In genomic region chr10:13395540-13395939, GRCh38 we compare ENCODE assay signal across 2 cellular contexts.
TF ChIP-seq lines count a peak whose summit lies in the region.

No MANE protein-coding gene starts in this region.

TF ChIP-seq in H1, 55 proteins besides CTCF, POLR2A, EP300 and RAD21 (continued from another document and continues in another):
- TF ChIP-seq BACH1 (IDR thresholded peaks at IDR 0.05; ENCODE audit: low read length): no peak
- no peak for TF ChIP-seq NRF1 (IDR thresholded peaks at IDR 0.05; ENCODE audit: low read depth, low read length)
- TF ChIP-seq RFX5 (IDR thresholded peaks at IDR 0.05; ENCODE audit: borderline replicate concordance, low read depth, low read length): no peak
- no peak for TF ChIP-seq GABPA (IDR thresholded peaks at IDR 0.05; ENCODE audit: borderline replicate concordance, insufficient read depth, low read length)
- no peak for TF ChIP-seq CREB1 (IDR thresholded peaks at IDR 0.05)
- no peak for TF ChIP-seq SIN3A (conservative IDR thresholded peaks at IDR 0.05 in 1 of 2, IDR thresholded peaks at IDR 0.05 in 1 of 2; ENCODE audit: low read depth in 1 of 2, low read length in 2 of 2)
- TF ChIP-seq CHD7 (IDR thresholded peaks at IDR 0.05; ENCODE audit: insufficient replicate concordance, low read length): no peak
- TF ChIP-seq, protein P1, sequence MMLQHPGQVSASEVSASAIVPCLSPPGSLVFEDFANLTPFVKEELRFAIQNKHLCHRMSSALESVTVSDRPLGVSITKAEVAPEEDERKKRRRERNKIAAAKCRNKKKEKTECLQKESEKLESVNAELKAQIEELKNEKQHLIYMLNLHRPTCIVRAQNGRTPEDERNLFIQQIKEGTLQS (IDR thresholded peaks at IDR 0.05; ENCODE audit: insufficient read depth, low read depth, low read length): no peak
- TF ChIP-seq, protein P2, sequence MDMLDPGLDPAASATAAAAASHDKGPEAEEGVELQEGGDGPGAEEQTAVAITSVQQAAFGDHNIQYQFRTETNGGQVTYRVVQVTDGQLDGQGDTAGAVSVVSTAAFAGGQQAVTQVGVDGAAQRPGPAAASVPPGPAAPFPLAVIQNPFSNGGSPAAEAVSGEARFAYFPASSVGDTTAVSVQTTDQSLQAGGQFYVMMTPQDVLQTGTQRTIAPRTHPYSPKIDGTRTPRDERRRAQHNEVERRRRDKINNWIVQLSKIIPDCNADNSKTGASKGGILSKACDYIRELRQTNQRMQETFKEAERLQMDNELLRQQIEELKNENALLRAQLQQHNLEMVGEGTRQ (IDR thresholded peaks at IDR 0.05; ENCODE audit: low read length): no peak
- 0 out of 2 replicates have a peak, but pooled peaks have one; percentile 24 for TF ChIP-seq TCF12 (IDR thresholded peaks at IDR 0.05; ENCODE audit: low read depth, low read length)
- TF ChIP-seq KDM5A (IDR thresholded peaks at IDR 0.05; ENCODE audit: low read length): no peak
- TF ChIP-seq CTBP2 (IDR thresholded peaks at IDR 0.05; ENCODE audit: borderline replicate concordance, insufficient read depth, insufficient read length, low read length): no peak
- peak in 1 of 2 experiments; percentile 17 for TF ChIP-seq BCL11A (IDR thresholded peaks at IDR 0.05; ENCODE audit: low read depth in 2 of 2, low read length in 2 of 2)
- TF ChIP-seq CHD1 (IDR thresholded peaks at IDR 0.05; ENCODE audit: low read depth, low read length): no peak
- TF ChIP-seq POU5F1 (IDR thresholded peaks at IDR 0.05; ENCODE audit: low read depth, low read length): peak; percentile 100
- peak; percentile 93 for TF ChIP-seq NANOG (IDR thresholded peaks at IDR 0.05; ENCODE audit: insufficient read depth, low read depth, low read length, poor library complexity, severe bottlenecking)
- TF ChIP-seq CHD2 (IDR thresholded peaks at IDR 0.05; ENCODE audit: low read length): no peak

TF ChIP-seq in SK-N-SH treated with all-trans-retinoic acid at 6 μM for 48 hours, 23 proteins besides CTCF, POLR2A, EP300 and RAD21 (continued from another document):
- TF ChIP-seq CREB5 (CRISPR knock-in tag; IDR thresholded peaks at IDR 0.05; ENCODE audit: low read depth) (no peak), TSHZ2 (CRISPR knock-in tag; IDR thresholded peaks at IDR 0.05) (no peak), PPARA (CRISPR knock-in tag; IDR thresholded peaks at IDR 0.05; ENCODE audit: borderline replicate concordance) (no peak), ZFP30 (CRISPR knock-in tag; IDR thresholded peaks at IDR 0.05) (no peak), ESRRG (CRISPR knock-in tag; IDR thresholded peaks at IDR 0.05) (no peak), POU6F1 (CRISPR knock-in tag; IDR thresholded peaks at IDR 0.05; ENCODE audit: borderline replicate concordance, low read depth) (no peak), CSRNP3 (CRISPR knock-in tag; IDR thresholded peaks at IDR 0.05) (no peak), ZNF70 (CRISPR knock-in tag; IDR thresholded peaks at IDR 0.05) (no peak), ZFP3 (CRISPR knock-in tag; IDR thresholded peaks at IDR 0.05) (no peak), OSR1 (CRISPR knock-in tag; IDR thresholded peaks at IDR 0.05) (no peak), CSDC2 (CRISPR knock-in tag; IDR thresholded peaks at IDR 0.05) (no peak)
- TF ChIP-seq, protein P3, sequence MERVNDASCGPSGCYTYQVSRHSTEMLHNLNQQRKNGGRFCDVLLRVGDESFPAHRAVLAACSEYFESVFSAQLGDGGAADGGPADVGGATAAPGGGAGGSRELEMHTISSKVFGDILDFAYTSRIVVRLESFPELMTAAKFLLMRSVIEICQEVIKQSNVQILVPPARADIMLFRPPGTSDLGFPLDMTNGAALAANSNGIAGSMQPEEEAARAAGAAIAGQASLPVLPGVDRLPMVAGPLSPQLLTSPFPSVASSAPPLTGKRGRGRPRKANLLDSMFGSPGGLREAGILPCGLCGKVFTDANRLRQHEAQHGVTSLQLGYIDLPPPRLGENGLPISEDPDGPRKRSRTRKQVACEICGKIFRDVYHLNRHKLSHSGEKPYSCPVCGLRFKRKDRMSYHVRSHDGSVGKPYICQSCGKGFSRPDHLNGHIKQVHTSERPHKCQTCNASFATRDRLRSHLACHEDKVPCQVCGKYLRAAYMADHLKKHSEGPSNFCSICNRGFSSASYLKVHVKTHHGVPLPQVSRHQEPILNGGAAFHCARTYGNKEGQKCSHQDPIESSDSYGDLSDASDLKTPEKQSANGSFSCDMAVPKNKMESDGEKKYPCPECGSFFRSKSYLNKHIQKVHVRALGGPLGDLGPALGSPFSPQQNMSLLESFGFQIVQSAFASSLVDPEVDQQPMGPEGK (CRISPR knock-in tag; IDR thresholded peaks at IDR 0.05; ENCODE audit: borderline replicate concordance): no peak
